15 cellular contexts compared by ENCODE assay signal in genomic region chr4:75598390-75598789, GRCh38. TPM values are rescaled to one million over a fixed set of nuclear protein-coding genes. Genes with fewer than 3 reads are reported as not detected.
A peak's percentile ranks its signal among the peaks of the same experiment; 100 is the strongest.
DNase-seq lines count a peak whose midpoint lies in the region; ATAC-seq and TF ChIP-seq lines count a peak whose summit lies in the region.
"Had no signal": no experiment of that assay in that cellular context is flagged by ENCODE, and none has a peak within 500 bp of the region (broad histone marks: within the 10 kb centered on the region; RNA-seq: fewer than 3 reads in every experiment).

No MANE protein-coding gene starts in this region.

- H3K36me3 Mint-ChIP-seq in T-helper 1 cell treated with Interleukin-12 subunit alpha and Interleukin-12 subunit beta and Interleukin-4 antibody, amounts not matched to agents 30 μg/mL and 1 μg/mL, for 36 hours (ENCODE audit: low read depth), result no peaks in the 10 kb centered on the region

- no peak overlapping the region for H3K4me3 ChIP-seq in AG09309 (ENCODE audit: control insufficient read depth, low read depth, low read length)
- H3K4me3 ChIP-seq: coronary artery, thoracic aorta had no signal

- DNase-seq in AG09309 (ENCODE audit: low read depth) (peak; percentile 31), GM20000 (ENCODE audit: low spot score) (peak; percentile 15), foreskin keratinocyte (peak; percentile 8 to 30), SIG-M5 (lab: John Stamatoyannopoulos, UW) (no peak), UCSD-AML1 (lab: John Stamatoyannopoulos, UW; ENCODE audit: unreplicated experiment) (no peak), ecto neural progenitor cell (ENCODE audit: low spot score) (no peak)
- DNase-seq: activated gamma-delta T cell treated with Interleukin-2 at 50 U/mL for 16 hours, Calu3, hippocampal formation, NCI-H2081, WERI-Rb-1 had no signal

- peak overlapping the region; percentile 28 for H3K4me3 Mint-ChIP-seq in T-helper 1 cell treated with Interleukin-12 subunit alpha and Interleukin-12 subunit beta and Interleukin-4 antibody, amounts not matched to agents 30 μg/mL and 1 μg/mL, for 36 hours

- H3K9me3 Mint-ChIP-seq in T-helper 1 cell treated with Interleukin-12 subunit alpha and Interleukin-12 subunit beta and Interleukin-4 antibody, amounts not matched to agents 30 μg/mL and 1 μg/mL, for 36 hours, result no peaks in the 10 kb centered on the region

- no peak for ATAC-seq in foreskin keratinocyte
- no peak for ATAC-seq in HG02884 (IDR thresholded peaks at IDR 0.05; ENCODE audit: unreplicated experiment)

- H3K4me1 Mint-ChIP-seq in T-helper 1 cell treated with Interleukin-12 subunit alpha and Interleukin-12 subunit beta and Interleukin-4 antibody, amounts not matched to agents 30 μg/mL and 1 μg/mL, for 36 hours (ENCODE audit: low read depth), result peaks cover 4% of the 10 kb centered on the region

- H3K27me3 ChIP-seq in foreskin keratinocyte, result no peaks in the 10 kb centered on the region

- H3K27ac ChIP-seq in foreskin keratinocyte, result no peak overlapping the region
- H3K27ac ChIP-seq: coronary artery, thoracic aorta, WERI-Rb-1 had no signal

- TF ChIP-seq CTCF in AG09309 (IDR thresholded peaks at IDR 0.05; ENCODE audit: control insufficient read depth, insufficient read depth, low read depth, low read length, missing control alignments) (no peak), GM20000 (IDR thresholded peaks at IDR 0.05; ENCODE audit: extremely low read depth, missing control alignments) (no peak), foreskin keratinocyte (conservative IDR thresholded peaks at IDR 0.05) (no peak)

- peaks cover 3% of the 10 kb centered on the region for H3K27me3 Mint-ChIP-seq in T-helper 1 cell treated with Interleukin-12 subunit alpha and Interleukin-12 subunit beta and Interleukin-4 antibody, amounts not matched to agents 30 μg/mL and 1 μg/mL, for 36 hours (ENCODE audit: low read depth)

- no peak overlapping the region for H3K27ac Mint-ChIP-seq in T-helper 1 cell treated with Interleukin-12 subunit alpha and Interleukin-12 subunit beta and Interleukin-4 antibody, amounts not matched to agents 30 μg/mL and 1 μg/mL, for 36 hours

- no peaks in the 10 kb centered on the region for H3K4me1 ChIP-seq in foreskin keratinocyte

RNA-seq across cellular contexts. Expression of gene CDKL2, which starts 31.9 kb away (rescaled TPM):
- total RNA-seq in foreskin keratinocyte, result 1.3 and 1.7 TPM in 2 replicates
- polyA plus RNA-seq in foreskin keratinocyte, result 0.20 and 0.21 TPM in 2 replicates

RNA-seq across cellular contexts. Expression of gene ODAPH, which starts 42.5 kb away (rescaled TPM):
- 0.53 and 0.71 TPM in 2 replicates for total RNA-seq in foreskin keratinocyte
- polyA plus RNA-seq in foreskin keratinocyte, result 0.33 and 0.87 TPM in 2 replicates
- total RNA-seq: Calu3, thoracic aorta had no signal

Comparison
In these comparisons a context has a peak if more than half of its experiments do, and no peak if none do; other contexts are left out.
1. DNase-seq: peak in AG09309 (single experiment), GM20000 (single experiment) and foreskin keratinocyte (2 of 2); none in SIG-M5 (single experiment), UCSD-AML1 (single experiment) and ecto neural progenitor cell (single experiment).